Comparison of ENCODE assay signal across 9 cellular contexts in the genomic region with DNA sequence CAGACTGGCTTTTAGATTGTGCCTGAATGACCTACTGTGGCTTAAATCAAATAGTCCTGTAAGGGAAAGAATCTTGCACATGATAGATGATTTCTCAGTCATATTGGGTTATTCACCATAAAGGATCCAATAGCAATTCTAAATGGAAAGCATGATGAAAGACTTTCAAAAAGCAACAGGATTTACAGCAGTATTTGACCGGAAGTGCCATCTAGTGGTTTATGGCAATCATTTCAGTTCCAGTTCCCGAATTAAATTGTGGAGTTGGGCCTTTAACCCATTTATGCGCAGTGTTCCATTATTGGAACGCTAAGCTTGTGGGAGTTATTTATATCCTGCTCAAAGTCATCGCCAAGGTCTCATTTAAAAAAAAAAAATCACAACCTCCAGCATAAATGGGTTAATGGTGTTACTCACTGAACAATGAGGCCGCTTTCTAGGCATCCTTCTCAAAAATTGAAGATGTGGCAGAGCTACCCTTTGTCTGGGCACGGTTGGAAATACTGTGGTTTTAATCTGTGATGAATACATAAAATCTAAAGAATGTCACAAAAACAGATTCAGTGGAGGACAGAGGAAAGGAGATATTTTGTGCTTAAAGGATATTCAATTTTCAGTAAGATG.
DNase-seq lines count a peak whose midpoint lies in the region; ATAC-seq, FAIRE-seq and TF ChIP-seq lines count a peak whose summit lies in the region.
"Had no signal": no experiment of that assay in that cellular context is flagged by ENCODE, and none has a peak within 500 bp of the region (broad histone marks: within the 10 kb centered on the region; RNA-seq: fewer than 3 reads in every experiment).

No MANE protein-coding gene starts in this region.

- peaks cover 10% of the 10 kb centered on the region for H3K4me1 Mint-ChIP-seq in activated CD4-positive, alpha-beta T cell treated with anti-CD3 and anti-CD28 coated beads, Interleukin-2, amount 10 ng/mL, durations not matched to agents 24 days and 14 days
- peaks cover 23% of the 10 kb centered on the region for H3K4me1 Mint-ChIP-seq in activated CD4-positive, alpha-beta T cell treated with anti-CD3 and anti-CD28 coated beads, Interleukin-2, amount 10 ng/mL, durations not matched to agents 7 days and 5 days
- H3K4me1 Mint-ChIP-seq: activated naive CD4-positive, alpha-beta T cell treated with anti-CD3 and anti-CD28 coated beads, Interleukin-2, amount 50 U/mL, for 24 hours had no signal

- TF ChIP-seq POLR2A in K562 (conservative IDR thresholded peaks at IDR 0.05) (no peak), vagina (IDR thresholded peaks at IDR 0.05) (no peak)

- CTCF ChIA-PET in activated CD4-positive, alpha-beta T cell treated with anti-CD3 and anti-CD28 coated beads, Interleukin-2, amount 10 ng/mL, durations not matched to agents 7 days and 5 days (lab: Charles Lee): interaction anchor here (0.6 kb wide), 2 partner anchors 17 to 67 kb away, joined by 3 to 4 read pairs; no protein-coding TSS in a partner anchor
- CTCF ChIA-PET in K562 (lab: Yijun Ruan, JAX; ENCODE audit: low intra/inter-chr PET ratio): interaction anchor here (0.7 kb wide), 1 partner anchor 64 kb away, joined by 3 read pairs; no protein-coding TSS in a partner anchor

- WGBS in K562 (ENCODE audit: insufficient coverage, low coverage, missing lambda C conversion rate): 10% methylated on average over 7 of the region's 7 CpGs

- BruUV-seq in K562 (replicated peaks; lab: Mats Ljungman, UMichigan): no TSS peak

- H3K9me3 Mint-ChIP-seq in activated CD4-positive, alpha-beta T cell treated with anti-CD3 and anti-CD28 coated beads, Interleukin-2, amount 10 ng/mL, durations not matched to agents 24 days and 14 days: no peaks in the 10 kb centered on the region
- no peaks in the 10 kb centered on the region for H3K9me3 Mint-ChIP-seq in activated CD4-positive, alpha-beta T cell treated with anti-CD3 and anti-CD28 coated beads, Interleukin-2, amount 10 ng/mL, durations not matched to agents 7 days and 5 days
- H3K9me3 Mint-ChIP-seq: activated naive CD4-positive, alpha-beta T cell treated with anti-CD3 and anti-CD28 coated beads, Interleukin-2, amount 50 U/mL, for 24 hours had no signal

- ATAC-seq in K562 (peak; percentile 42; the same call in 1 of the 3 replicates), HG02840 (IDR thresholded peaks at IDR 0.05; ENCODE audit: low FRiP score, unreplicated experiment) (no peak)

- H3K27ac ChIP-seq in K562 (ENCODE audit: extremely low read depth, low read depth, low read length) (no peak overlapping the region), vagina (no peak overlapping the region)

- peak; percentile 64 to 76 for TF ChIP-seq RAD21 in K562 (CRISPR knock-in tag; conservative IDR thresholded peaks at IDR 0.05 in 1 of 2, IDR thresholded peaks at IDR 0.05 in 1 of 2)

- peak; percentile 57 for FAIRE-seq in K562 (lab: Jason Lieb, UNC)
- peak; percentile 36 for FAIRE-seq in islet of Langerhans (lab: Jason Lieb, UNC)

- H3K79me2 ChIP-seq in K562 (ENCODE audit: control insufficient read depth, insufficient read depth, low read length): no peaks in the 10 kb centered on the region

- intact Hi-C loops in activated CD4-positive, alpha-beta T cell treated with anti-CD3 and anti-CD28 coated beads, Interleukin-2, amount 10 ng/mL, durations not matched to agents 24 days and 14 days (cut with micrococcal nuclease): loop anchor here (1.0 to 10.0 kb wide), 4 partner anchors 51 to 211 kb away; partner anchors contain the start of gene PPFIBP1
- intact Hi-C loops in K562 (cut with micrococcal nuclease): loop anchor here (1.0 to 5.0 kb wide), 2 partner anchors 200 to 508 kb away; no protein-coding TSS in a partner anchor
- intact Hi-C loops in vagina (cut with DNase I): loop anchor here (5.0 kb wide), 1 partner anchor 198 kb away; no protein-coding TSS in a partner anchor

- H4K20me1 ChIP-seq in K562 (replicated peaks; ENCODE audit: control insufficient read depth, insufficient read depth, low read length): no peaks in the 10 kb centered on the region

- H3K9ac ChIP-seq in K562 (ENCODE audit: insufficient read depth in 1 of 2, low read depth in 2 of 2, low read length in 2 of 2): no peak overlapping the region

- no peak overlapping the region for H3K4me3 ChIP-seq in K562
- no peak overlapping the region for H3K4me3 ChIP-seq in vagina

- peak; percentile 59 for DNase-seq in activated CD4-positive, alpha-beta T cell treated with anti-CD3 and anti-CD28 coated beads, Interleukin-2, amount 10 ng/mL, durations not matched to agents 24 days and 14 days
- no peak for DNase-seq in activated CD4-positive, alpha-beta T cell treated with anti-CD3 and anti-CD28 coated beads, Interleukin-2, amount 10 ng/mL, durations not matched to agents 7 days and 5 days
- DNase-seq in NCI-H2171 (lab: John Stamatoyannopoulos, UW) (peak; percentile 85), K562 (ENCODE audit: extremely low read depth in 1 of 4, low spot score in 3 of 4) (peak in 2 of 4 experiments; percentile 18 to 21), vagina (ENCODE audit: extremely low spot score in 2 of 2) (no peak), NCI-H774 (lab: John Stamatoyannopoulos, UW) (no peak)

- H3K4me3 Mint-ChIP-seq in activated CD4-positive, alpha-beta T cell treated with anti-CD3 and anti-CD28 coated beads, Interleukin-2, amount 10 ng/mL, durations not matched to agents 24 days and 14 days: no peak overlapping the region
- no peak overlapping the region for H3K4me3 Mint-ChIP-seq in activated CD4-positive, alpha-beta T cell treated with anti-CD3 and anti-CD28 coated beads, Interleukin-2, amount 10 ng/mL, durations not matched to agents 7 days and 5 days
- H3K4me3 Mint-ChIP-seq: activated naive CD4-positive, alpha-beta T cell treated with anti-CD3 and anti-CD28 coated beads, Interleukin-2, amount 50 U/mL, for 24 hours had no signal

- no peak overlapping the region for H3K27ac Mint-ChIP-seq in activated CD4-positive, alpha-beta T cell treated with anti-CD3 and anti-CD28 coated beads, Interleukin-2, amount 10 ng/mL, durations not matched to agents 24 days and 14 days
- H3K27ac Mint-ChIP-seq in activated CD4-positive, alpha-beta T cell treated with anti-CD3 and anti-CD28 coated beads, Interleukin-2, amount 10 ng/mL, durations not matched to agents 7 days and 5 days: no peak overlapping the region
- H3K27ac Mint-ChIP-seq: activated naive CD4-positive, alpha-beta T cell treated with anti-CD3 and anti-CD28 coated beads, Interleukin-2, amount 50 U/mL, for 24 hours had no signal

- no peak overlapping the region for H2AFZ ChIP-seq in K562 (ENCODE audit: low read depth, low read length)

- no peaks in the 10 kb centered on the region for H3K36me3 Mint-ChIP-seq in activated CD4-positive, alpha-beta T cell treated with anti-CD3 and anti-CD28 coated beads, Interleukin-2, amount 10 ng/mL, durations not matched to agents 24 days and 14 days (ENCODE audit: low read depth)
- H3K36me3 Mint-ChIP-seq in activated CD4-positive, alpha-beta T cell treated with anti-CD3 and anti-CD28 coated beads, Interleukin-2, amount 10 ng/mL, durations not matched to agents 7 days and 5 days (ENCODE audit: low read depth): no peaks in the 10 kb centered on the region

- POLR2A ChIA-PET in activated CD4-positive, alpha-beta T cell treated with anti-CD3 and anti-CD28 coated beads, Interleukin-2, amount 10 ng/mL, durations not matched to agents 7 days and 5 days (lab: Charles Lee): no interaction called here
- POLR2A ChIA-PET in K562 (lab: Yijun Ruan, JAX): no interaction called here

- H3K27me3 ChIP-seq in K562 (ENCODE audit: control insufficient read depth in 2 of 2, insufficient read depth in 2 of 2, low read length in 2 of 2): peaks cover 0 to 5% of the 10 kb centered on the region in 2 experiments; a peak in 1 of 5 replicates
- H3K27me3 ChIP-seq in vagina: no peaks in the 10 kb centered on the region

- TF ChIP-seq EP300 in K562 (IDR thresholded peaks at IDR 0.05; ENCODE audit: low read length): no peak

- no peaks in the 10 kb centered on the region for H3K9me3 ChIP-seq in K562 (replicated peaks; ENCODE audit: control insufficient read depth, insufficient read depth, low read depth, low read length)
- no peaks in the 10 kb centered on the region for H3K9me3 ChIP-seq in vagina

- H3K9me1 ChIP-seq in K562 (ENCODE audit: control insufficient read depth, insufficient read depth, low read length): no peaks in the 10 kb centered on the region

- peaks cover 2% of the 10 kb centered on the region for H3K27me3 Mint-ChIP-seq in activated CD4-positive, alpha-beta T cell treated with anti-CD3 and anti-CD28 coated beads, Interleukin-2, amount 10 ng/mL, durations not matched to agents 24 days and 14 days
- no peaks in the 10 kb centered on the region for H3K27me3 Mint-ChIP-seq in activated CD4-positive, alpha-beta T cell treated with anti-CD3 and anti-CD28 coated beads, Interleukin-2, amount 10 ng/mL, durations not matched to agents 7 days and 5 days
- H3K27me3 Mint-ChIP-seq: activated naive CD4-positive, alpha-beta T cell treated with anti-CD3 and anti-CD28 coated beads, Interleukin-2, amount 50 U/mL, for 24 hours had no signal

- H3K36me3 ChIP-seq in K562 (ENCODE audit: control insufficient read depth, insufficient read depth, low read length) (no peaks in the 10 kb centered on the region), vagina (no peaks in the 10 kb centered on the region)

- TF ChIP-seq CTCF in K562 (IDR thresholded peaks at IDR 0.05 in 2 of 3, conservative IDR thresholded peaks at IDR 0.05 in 1 of 3; ENCODE audit: insufficient read depth in 2 of 3, low read depth in 1 of 3, low read length in 3 of 3): peak; percentile 34 to 67 (median 42); a peak in 4 of 6 replicates
- TF ChIP-seq CTCF in vagina (IDR thresholded peaks at IDR 0.05): peak; percentile 52 to 63 (median 54)

- no peak overlapping the region for H3K4me2 ChIP-seq in K562 (ENCODE audit: insufficient read depth, low read length)

- H3K4me1 ChIP-seq in K562 (replicated peaks in 1 of 2; ENCODE audit: control insufficient read depth in 2 of 2, insufficient read depth in 2 of 2, low read length in 2 of 2): no peaks in the 10 kb centered on the region
- no peaks in the 10 kb centered on the region for H3K4me1 ChIP-seq in vagina

- in situ Hi-C loops in K562 (cut with MboI): no loop called here

TF ChIP-seq in K562, 482 proteins besides CTCF, POLR2A, EP300 and RAD21 (continues in another document):
- TF ChIP-seq CEBPG (CRISPR knock-in tag; IDR thresholded peaks at IDR 0.05) (no peak), CEBPG (tag; conservative IDR thresholded peaks at IDR 0.05 in 1 of 2, IDR thresholded peaks at IDR 0.05 in 1 of 2) (peak; percentile 39 to 69), SPI1 (IDR thresholded peaks at IDR 0.05; ENCODE audit: borderline replicate concordance, low read depth, low read length) (0 out of 2 replicates have a peak, but pooled peaks have one; percentile 18), ZFP1 (CRISPR knock-in tag; IDR thresholded peaks at IDR 0.05) (no peak)

Comparison
In these comparisons a context has a peak if more than half of its experiments do, and no peak if none do; other contexts are left out.
1. DNase-seq: peak in activated CD4-positive, alpha-beta T cell treated with anti-CD3 and anti-CD28 coated beads, Interleukin-2, amount 10 ng/mL, durations not matched to agents 24 days and 14 days (single experiment) and NCI-H2171 (single experiment); none in activated CD4-positive, alpha-beta T cell treated with anti-CD3 and anti-CD28 coated beads, Interleukin-2, amount 10 ng/mL, durations not matched to agents 7 days and 5 days (single experiment), vagina (0 of 2) and NCI-H774 (single experiment).